In the genomic region with DNA sequence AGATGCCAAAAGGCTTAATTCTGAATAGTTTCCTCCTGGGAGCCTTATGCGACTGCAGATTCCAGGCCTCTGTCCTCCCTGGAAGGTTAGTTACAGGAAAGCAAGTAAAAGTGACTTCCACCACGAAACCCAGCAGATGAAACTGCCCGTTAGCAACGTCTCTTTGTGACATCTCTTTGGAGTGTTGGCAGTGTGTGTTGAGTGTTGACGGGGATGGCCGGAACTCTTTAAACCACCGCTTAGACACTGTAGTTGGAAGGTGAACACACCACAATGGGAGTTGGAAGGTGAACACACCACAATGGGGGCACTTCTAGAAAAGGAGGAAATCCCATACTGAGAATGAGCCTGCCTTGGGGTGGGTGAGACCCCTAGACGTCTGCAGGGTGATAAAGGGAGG, we compare ENCODE assay signal across 12 cellular contexts. TPM values are rescaled to one million over a fixed set of nuclear protein-coding genes. Genes with fewer than 3 reads are reported as not detected.
DNase-seq lines count a peak whose midpoint lies in the region; ATAC-seq, FAIRE-seq and TF ChIP-seq lines count a peak whose summit lies in the region.
"Had no signal": no experiment of that assay in that cellular context is flagged by ENCODE, and none has a peak within 500 bp of the region (broad histone marks: within the 10 kb centered on the region; RNA-seq: fewer than 3 reads in every experiment).

No MANE protein-coding gene starts in this region.

- no peaks in the 10 kb centered on the region for H3K9me3 Mint-ChIP-seq in MCF 10A (ENCODE audit: unreplicated experiment)
- H3K9me3 Mint-ChIP-seq in activated CD4-positive, alpha-beta memory T cell treated with anti-CD3 and anti-CD28 coated beads for 36 hours, result no peaks in the 10 kb centered on the region

- no peak for ATAC-seq in left ventricle myocardium superior
- ATAC-seq: K562 had no signal

- no peak for TF ChIP-seq EP300 in transverse colon (IDR thresholded peaks at IDR 0.05; ENCODE audit: low read depth)

- H3K4me1 ChIP-seq in breast epithelium (no peaks in the 10 kb centered on the region), kidney (ENCODE audit: control insufficient read depth in 1 of 2, insufficient read depth in 1 of 2, low read depth in 1 of 2, low read length in 2 of 2) (peaks cover 0 to 10% of the 10 kb centered on the region in 2 donors), transverse colon (peaks cover 0 to 9% (median 3%) of the 10 kb centered on the region in 4 donors)
- H3K4me1 ChIP-seq: pancreas had no signal

- peak overlapping the region in 1 of 2 donors; percentile 29 for H3K27ac ChIP-seq in breast epithelium
- H3K27ac ChIP-seq in kidney (ENCODE audit: low read depth in 2 of 2, low read length in 2 of 2), result peak overlapping the region; percentile 63 to 70
- H3K27ac ChIP-seq in transverse colon, result peak overlapping the region; percentile 42 to 70 (median 48)
- H3K27ac ChIP-seq: pancreas, VCaP had no signal

- CTCF ChIA-PET in MCF 10A (lab: Yijun Ruan, JAX), result no interaction called here
- CTCF ChIA-PET in activated CD4-positive, alpha-beta memory T cell treated with anti-CD3 and anti-CD28 coated beads for 36 hours (lab: Charles Lee), result interaction anchor here (1.2 to 1.7 kb wide), 2 partner anchors 10 to 78 kb away, joined by 3 to 5 read pairs; no protein-coding TSS in a partner anchor

- H3K9ac ChIP-seq in kidney (ENCODE audit: low read length in 2 of 2), result peak overlapping the region in 1 of 2 donors; percentile 55

- intact Hi-C loops in breast epithelium (cut with DNase I; ENCODE audit: low total_unique reads), result no loop called here
- intact Hi-C loops in MCF 10A (cut with micrococcal nuclease), result no loop called here
- intact Hi-C loops in activated CD4-positive, alpha-beta memory T cell treated with anti-CD3 and anti-CD28 coated beads for 36 hours (cut with micrococcal nuclease), result no loop called here
- intact Hi-C loops in kidney (cut with DNase I), result no loop called here
- intact Hi-C loops in transverse colon (cut with DNase I; ENCODE audit: low total_unique reads), result no loop called here
- intact Hi-C loops in left ventricle myocardium superior (cut with micrococcal nuclease), result no loop called here

- DNase-seq in breast epithelium (ENCODE audit: low spot score in 2 of 2) (no peak), MCF 10A (ENCODE audit: unreplicated experiment) (no peak), kidney (no peak), transverse colon (no peak), left ventricle myocardium superior (no peak), NCI-H226 (no peak), HPDE6-E6E7 (ENCODE audit: extremely low spot score) (no peak)
- peak; percentile 52 for DNase-seq in activated CD4-positive, alpha-beta memory T cell treated with anti-CD3 and anti-CD28 coated beads for 36 hours
- DNase-seq: hippocampal formation had no signal

- FAIRE-seq in kidney (lab: Jason Lieb, UNC), result no peak
- FAIRE-seq: K562, pancreas had no signal

- H3K36me3 Mint-ChIP-seq in MCF 10A (ENCODE audit: insufficient read depth, unreplicated experiment), result no peaks in the 10 kb centered on the region
- peaks cover 17% of the 10 kb centered on the region for H3K36me3 Mint-ChIP-seq in activated CD4-positive, alpha-beta memory T cell treated with anti-CD3 and anti-CD28 coated beads for 36 hours

- H3K27me3 ChIP-seq in breast epithelium (peaks cover 2 to 58% of the 10 kb centered on the region in 2 donors), transverse colon (peaks cover 52% of the 10 kb centered on the region)

- in situ Hi-C loops in transverse colon (cut with MboI; ENCODE audit: low pct_ligation_motif_present in 1 of 4, low pct_unique_long_range_greater_than_20kb in 1 of 4, low sequenced_read_pairs in 3 of 4), result no loop called here

- no peaks in the 10 kb centered on the region for H3K9me3 ChIP-seq in breast epithelium
- H3K9me3 ChIP-seq in kidney (ENCODE audit: control insufficient read depth in 1 of 2, low read length in 2 of 2), result no peaks in the 10 kb centered on the region
- no peaks in the 10 kb centered on the region for H3K9me3 ChIP-seq in transverse colon
- H3K9me3 ChIP-seq: pancreas had no signal

- TF ChIP-seq CTCF in breast epithelium (IDR thresholded peaks at IDR 0.05), result no peak
- TF ChIP-seq CTCF in MCF 10A (IDR thresholded peaks at IDR 0.05; ENCODE audit: unreplicated experiment), result no peak
- no peak for TF ChIP-seq CTCF in kidney (IDR thresholded peaks at IDR 0.05; ENCODE audit: borderline replicate concordance, extremely low read depth, insufficient read depth)
- no peak for TF ChIP-seq CTCF in transverse colon (IDR thresholded peaks at IDR 0.05)

- no peak overlapping the region for H3K27ac Mint-ChIP-seq in MCF 10A (ENCODE audit: low read depth, unreplicated experiment)
- H3K27ac Mint-ChIP-seq in activated CD4-positive, alpha-beta memory T cell treated with anti-CD3 and anti-CD28 coated beads for 36 hours, result peak overlapping the region; percentile 98

- peaks cover 47% of the 10 kb centered on the region for H3K27me3 Mint-ChIP-seq in MCF 10A (ENCODE audit: insufficient read depth, unreplicated experiment)
- no peaks in the 10 kb centered on the region for H3K27me3 Mint-ChIP-seq in activated CD4-positive, alpha-beta memory T cell treated with anti-CD3 and anti-CD28 coated beads for 36 hours

- H3K4me3 ChIP-seq in breast epithelium (peak overlapping the region in 2 of 3 donors; percentile 44 to 63), kidney (ENCODE audit: low read length in 2 of 2) (peak overlapping the region; percentile 48 to 54), transverse colon (peak overlapping the region in 2 of 4 donors; percentile 21 to 45)
- H3K4me3 ChIP-seq: K562 had no signal

- H3K4me3 Mint-ChIP-seq in MCF 10A (ENCODE audit: unreplicated experiment), result no peak overlapping the region
- H3K4me3 Mint-ChIP-seq in activated CD4-positive, alpha-beta memory T cell treated with anti-CD3 and anti-CD28 coated beads for 36 hours, result peak overlapping the region; percentile 99

- POLR2A ChIA-PET in MCF 10A (lab: Yijun Ruan, JAX), result no interaction called here
- POLR2A ChIA-PET in activated CD4-positive, alpha-beta memory T cell treated with anti-CD3 and anti-CD28 coated beads for 36 hours (lab: Charles Lee), result interaction anchor here (1.7 kb wide), 1 partner anchor 11 kb away, joined by 7 read pairs; no protein-coding TSS in a partner anchor

- 78% methylated on average over 8 of the region's 8 CpGs; no CpG with 5 or more reads in 1 of the 2 donors for WGBS in transverse colon (ENCODE audit: low coverage in 1 of 2), 2 donors

- no peaks in the 10 kb centered on the region for H3K36me3 ChIP-seq in breast epithelium
- no peaks in the 10 kb centered on the region for H3K36me3 ChIP-seq in kidney (ENCODE audit: control insufficient read depth in 1 of 2, insufficient read depth in 2 of 2, low read length in 2 of 2)
- no peaks in the 10 kb centered on the region for H3K36me3 ChIP-seq in transverse colon
- H3K36me3 ChIP-seq: pancreas had no signal

- no peak for TF ChIP-seq POLR2A in breast epithelium (IDR thresholded peaks at IDR 0.05)
- TF ChIP-seq POLR2A in transverse colon (IDR thresholded peaks at IDR 0.05), result no peak

- no peaks in the 10 kb centered on the region for H3K4me1 Mint-ChIP-seq in MCF 10A (ENCODE audit: insufficient read depth, unreplicated experiment)
- H3K4me1 Mint-ChIP-seq in activated CD4-positive, alpha-beta memory T cell treated with anti-CD3 and anti-CD28 coated beads for 36 hours (ENCODE audit: low read depth), result peaks cover 64% of the 10 kb centered on the region

- BruUV-seq in MCF 10A (replicated peaks; lab: Mats Ljungman, UMichigan), result no TSS peak

RNA-seq across cellular contexts. Expression of a gene that starts 0.9 kb away (rescaled TPM):
- total RNA-seq in breast epithelium, result 1 to 10 TPM; 1.1 to 7.5 (median 5.9) TPM
- not detected in 2 replicates for total RNA-seq in MCF 10A (2022)
- 10 to 100 TPM; 71.7 to 77.6 TPM for total RNA-seq in activated CD4-positive, alpha-beta memory T cell treated with anti-CD3 and anti-CD28 coated beads for 36 hours
- 34.8 TPM for total RNA-seq in kidney
- polyA plus RNA-seq in kidney (ENCODE audit: insufficient read depth, low read depth, low replicate concordance), result 42.6 TPM
- 1 to 10 TPM in 3 of 4 donors, not detected in 1; 1.2 to 6.4 (median 4.9) TPM for total RNA-seq in transverse colon
- 0.27 TPM for total RNA-seq in left ventricle myocardium superior
